Comparison of ENCODE assay signal across 16 cellular contexts in genomic region chr3:144629413-144629812, GRCh38.
A peak's percentile ranks its signal among the peaks of the same experiment; 100 is the strongest.
DNase-seq lines count a peak whose midpoint lies in the region; TF ChIP-seq lines count a peak whose summit lies in the region.
"Had no signal": no experiment of that assay in that cellular context is flagged by ENCODE, and none has a peak within 500 bp of the region (broad histone marks: within the 10 kb centered on the region; RNA-seq: fewer than 3 reads in every experiment).

No MANE protein-coding gene starts in this region.

- DNase-seq in NCI-H748 (lab: John Stamatoyannopoulos, UW; ENCODE audit: unreplicated experiment) (peak; percentile 2), NCI-H748 treated with DMSO at 0.1 percent for 48 hours (lab: John Stamatoyannopoulos, UW) (no peak), kidney glomerular epithelial cell (lab: John Stamatoyannopoulos, UW) (no peak), ureter (ENCODE audit: low spot score) (no peak)
- DNase-seq: AML-193; Caco-2; Calu3; CD4-positive, alpha-beta T cell; CD8-positive, alpha-beta T cell; DMS79 treated with DMSO at 0.1 percent for 48 hours; GF-D8 had no signal

- no peak overlapping the region for H3K9ac ChIP-seq in neural cell (ENCODE audit: low read length)
- H3K9ac ChIP-seq: BLaER1 treated with 17β-estradiol and CSF1 and Interleukin-3, amounts not matched to agents 10 nM and 100 nM had no signal

- TF ChIP-seq RAD21 in neural cell (conservative IDR thresholded peaks at IDR 0.05): peak; percentile 13

- peak overlapping the region; percentile 1 for H3K4me2 ChIP-seq in neural cell (ENCODE audit: low read length)
- H3K4me2 ChIP-seq: A549; BLaER1 treated with 17β-estradiol and CSF1 and Interleukin-3, amounts not matched to agents 10 nM and 100 nM had no signal

- no peaks in the 10 kb centered on the region for H3K9me3 ChIP-seq in neural cell (ENCODE audit: low read length)
- H3K9me3 ChIP-seq: A549; BLaER1 treated with 17β-estradiol and CSF1 and Interleukin-3, amounts not matched to agents 10 nM and 100 nM; Caco-2 had no signal

- no peak overlapping the region for H3K4me3 ChIP-seq in neural cell (ENCODE audit: low read length)
- H3K4me3 ChIP-seq: A549; BLaER1 treated with 17β-estradiol and CSF1 and Interleukin-3, amounts not matched to agents 10 nM and 100 nM had no signal

- H3K79me2 ChIP-seq in neural cell (replicated peaks; ENCODE audit: insufficient read depth, low read length): no peaks in the 10 kb centered on the region

- H3K27ac ChIP-seq in neural cell (ENCODE audit: low read length): peak overlapping the region; percentile 46
- H3K27ac ChIP-seq: 22Rv1; A549; BLaER1 treated with 17β-estradiol and CSF1 and Interleukin-3, amounts not matched to agents 10 nM and 100 nM; C4-2B had no signal

- no peak overlapping the region for H2AFZ ChIP-seq in neural cell (ENCODE audit: low read depth, low read length)

- TF ChIP-seq CTCF in neural cell (IDR thresholded peaks at IDR 0.05; ENCODE audit: poor library complexity, severe bottlenecking): no peak

- no peaks in the 10 kb centered on the region for H3F3A ChIP-seq in neural cell (ENCODE audit: insufficient read depth, low read length, poor library complexity, severe bottlenecking)

- no peaks in the 10 kb centered on the region for H4K20me1 ChIP-seq in neural cell (ENCODE audit: insufficient read depth)
- H4K20me1 ChIP-seq: BLaER1 treated with 17β-estradiol and CSF1 and Interleukin-3, amounts not matched to agents 10 nM and 100 nM had no signal

- TF ChIP-seq EP300 in neural cell (conservative IDR thresholded peaks at IDR 0.05; ENCODE audit: poor library complexity, severe bottlenecking): peak; percentile 97

- H3K36me3 ChIP-seq in neural cell (ENCODE audit: insufficient read depth, low read length): no peaks in the 10 kb centered on the region
- H3K36me3 ChIP-seq: BLaER1 treated with 17β-estradiol and CSF1 and Interleukin-3, amounts not matched to agents 10 nM and 100 nM had no signal

- no peaks in the 10 kb centered on the region for H3K9me2 ChIP-seq in neural cell (ENCODE audit: insufficient read depth, low read length)

- no peaks in the 10 kb centered on the region for H3K27me3 ChIP-seq in neural cell (ENCODE audit: insufficient read depth, low read depth, low read length)
- H3K27me3 ChIP-seq: BLaER1 treated with 17β-estradiol and CSF1 and Interleukin-3, amounts not matched to agents 10 nM and 100 nM had no signal

TF ChIP-seq in neural cell, 6 proteins besides CTCF, POLR2A, EP300 and RAD21:
- TF ChIP-seq, protein P1, sequence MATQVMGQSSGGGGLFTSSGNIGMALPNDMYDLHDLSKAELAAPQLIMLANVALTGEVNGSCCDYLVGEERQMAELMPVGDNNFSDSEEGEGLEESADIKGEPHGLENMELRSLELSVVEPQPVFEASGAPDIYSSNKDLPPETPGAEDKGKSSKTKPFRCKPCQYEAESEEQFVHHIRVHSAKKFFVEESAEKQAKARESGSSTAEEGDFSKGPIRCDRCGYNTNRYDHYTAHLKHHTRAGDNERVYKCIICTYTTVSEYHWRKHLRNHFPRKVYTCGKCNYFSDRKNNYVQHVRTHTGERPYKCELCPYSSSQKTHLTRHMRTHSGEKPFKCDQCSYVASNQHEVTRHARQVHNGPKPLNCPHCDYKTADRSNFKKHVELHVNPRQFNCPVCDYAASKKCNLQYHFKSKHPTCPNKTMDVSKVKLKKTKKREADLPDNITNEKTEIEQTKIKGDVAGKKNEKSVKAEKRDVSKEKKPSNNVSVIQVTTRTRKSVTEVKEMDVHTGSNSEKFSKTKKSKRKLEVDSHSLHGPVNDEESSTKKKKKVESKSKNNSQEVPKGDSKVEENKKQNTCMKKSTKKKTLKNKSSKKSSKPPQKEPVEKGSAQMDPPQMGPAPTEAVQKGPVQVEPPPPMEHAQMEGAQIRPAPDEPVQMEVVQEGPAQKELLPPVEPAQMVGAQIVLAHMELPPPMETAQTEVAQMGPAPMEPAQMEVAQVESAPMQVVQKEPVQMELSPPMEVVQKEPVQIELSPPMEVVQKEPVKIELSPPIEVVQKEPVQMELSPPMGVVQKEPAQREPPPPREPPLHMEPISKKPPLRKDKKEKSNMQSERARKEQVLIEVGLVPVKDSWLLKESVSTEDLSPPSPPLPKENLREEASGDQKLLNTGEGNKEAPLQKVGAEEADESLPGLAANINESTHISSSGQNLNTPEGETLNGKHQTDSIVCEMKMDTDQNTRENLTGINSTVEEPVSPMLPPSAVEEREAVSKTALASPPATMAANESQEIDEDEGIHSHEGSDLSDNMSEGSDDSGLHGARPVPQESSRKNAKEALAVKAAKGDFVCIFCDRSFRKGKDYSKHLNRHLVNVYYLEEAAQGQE (IDR thresholded peaks at IDR 0.05; ENCODE audit: borderline replicate concordance): peak; percentile 78
- TF ChIP-seq MXI1 (conservative IDR thresholded peaks at IDR 0.05; ENCODE audit: poor library complexity, severe bottlenecking) (no peak), SMC3 (conservative IDR thresholded peaks at IDR 0.05; ENCODE audit: poor library complexity) (peak; percentile 15), POLR2AphosphoS5 (IDR thresholded peaks at IDR 0.05) (peak; percentile 87)
